ENCODE assay signal across 19 cellular contexts in genomic region chr2:239156516-239157265, GRCh38.
DNase-seq lines count a peak whose midpoint lies in the region; ATAC-seq and TF ChIP-seq lines count a peak whose summit lies in the region.
"Had no signal": no experiment of that assay in that cellular context is flagged by ENCODE, and none has a peak within 500 bp of the region (broad histone marks: within the 10 kb centered on the region; RNA-seq: fewer than 3 reads in every experiment).

No MANE protein-coding gene starts in this region.

- no peak for TF ChIP-seq CTCF in SK-N-SH (IDR thresholded peaks at IDR 0.05)
- no peak for TF ChIP-seq CTCF in VCaP (conservative IDR thresholded peaks at IDR 0.05)
- no peak for TF ChIP-seq CTCF in right lobe of liver (IDR thresholded peaks at IDR 0.05)
- no peak for TF ChIP-seq CTCF in spleen (IDR thresholded peaks at IDR 0.05 in 8 of 11, conservative IDR thresholded peaks at IDR 0.05 in 3 of 11)
- TF ChIP-seq CTCF in esophagus muscularis mucosa (IDR thresholded peaks at IDR 0.05): no peak

- H3K4me1 ChIP-seq in SK-N-SH (ENCODE audit: control insufficient read depth in 1 of 2, insufficient read depth in 2 of 2, low read depth in 1 of 2, low read length in 1 of 2) (peaks cover 0 to 13% of the 10 kb centered on the region in 2 experiments; a peak in 1 of 4 replicates), right lobe of liver (no peaks in the 10 kb centered on the region), spleen (peaks cover 0 to 45% (median 19%) of the 10 kb centered on the region in 6 donors), esophagus muscularis mucosa (peaks cover 11 to 33% (median 29%) of the 10 kb centered on the region in 4 donors)
- H3K4me1 ChIP-seq: BE2C had no signal

- TF ChIP-seq POLR2A in right lobe of liver (IDR thresholded peaks at IDR 0.05) (no peak), spleen (IDR thresholded peaks at IDR 0.05) (no peak), esophagus muscularis mucosa (IDR thresholded peaks at IDR 0.05; ENCODE audit: low read depth) (no peak)

- no peaks in the 10 kb centered on the region for H4K20me1 ChIP-seq in SK-N-SH (ENCODE audit: insufficient read depth)

- no peak for TF ChIP-seq RAD21 in SK-N-SH (IDR thresholded peaks at IDR 0.05; ENCODE audit: low read length)

- H3F3A ChIP-seq in SK-N-SH (replicated peaks; ENCODE audit: insufficient read depth): no peaks in the 10 kb centered on the region

- ATAC-seq in SK-N-SH treated with all-trans-retinoic acid at 6 μM for 48 hours (no peak), right lobe of liver (no peak)
- ATAC-seq: activated CD4-positive, CD25-positive, alpha-beta regulatory T cell treated with anti-CD3 and anti-CD28 coated beads, Interleukin-2, amount 50 U/mL, for 24 hours; naive thymus-derived CD4-positive, alpha-beta T cell had no signal

- POLR2A ChIA-PET in SK-N-SH (lab: Yijun Ruan, JAX): no interaction called here

- 85% methylated on average over 18 of the region's 22 CpGs for WGBS in SK-N-SH (ENCODE audit: low lambda C conversion rate)
- WGBS in right lobe of liver (ENCODE audit: insufficient coverage, low coverage, low lambda C conversion rate, missing lambda C conversion rate): 87% methylated on average over 20 of the region's 22 CpGs
- WGBS in spleen, 5 donors: 74 to 80% (median 78%) methylated on average over 22 of the region's 22 CpGs
- 79% methylated on average over 22 of the region's 22 CpGs for WGBS in esophagus muscularis mucosa

- DNase-seq in SK-N-SH: peak; percentile 43
- DNase-seq in right lobe of liver: peak; percentile 7 to 41 (median 29)
- DNase-seq in spleen: peak; percentile 73
- DNase-seq in esophagus muscularis mucosa (ENCODE audit: extremely low spot score): no peak
- DNase-seq in dedifferentiated amniotic fluid mesenchymal stem cell (ENCODE audit: extremely low spot score): no peak
- DNase-seq in ACHN: no peak
- DNase-seq: activated CD8-positive, alpha-beta memory T cell treated with anti-CD3 and anti-CD28 coated beads for 24 hours; BE2C; mesenchymal stem cell; NCI-H1092; NCI-H2029 treated with DMSO at 0.1 percent for 48 hours; small intestine; stimulated activated CD4-positive, alpha-beta T cell treated with anti-CD3 and anti-CD28 coated beads, Interleukin-2, amount 100 ng/mL, for 48 hours had no signal

- no peak overlapping the region for H3K4me2 ChIP-seq in SK-N-SH
- H3K4me2 ChIP-seq: hepatocyte had no signal

- H3K27me3 ChIP-seq in SK-N-SH (ENCODE audit: insufficient read depth) (no peaks in the 10 kb centered on the region), right lobe of liver (no peaks in the 10 kb centered on the region), spleen (replicated peaks in 1 of 7) (no peaks in the 10 kb centered on the region), esophagus muscularis mucosa (no peaks in the 10 kb centered on the region)
- H3K27me3 ChIP-seq: BE2C, hepatocyte had no signal

- H3K9me3 ChIP-seq in SK-N-SH (no peaks in the 10 kb centered on the region), right lobe of liver (no peaks in the 10 kb centered on the region), spleen (no peaks in the 10 kb centered on the region), esophagus muscularis mucosa (no peaks in the 10 kb centered on the region)
- H3K9me3 ChIP-seq: BE2C had no signal

- no peak overlapping the region; a peak in 1 of 4 replicates for H3K27ac ChIP-seq in SK-N-SH (ENCODE audit: low read depth in 2 of 2, low read length in 1 of 2)
- H3K27ac ChIP-seq in VCaP: peak overlapping the region; percentile 65
- no peak overlapping the region for H3K27ac ChIP-seq in right lobe of liver
- H3K27ac ChIP-seq in spleen: peak overlapping the region; percentile 27 to 81 (median 67)
- H3K27ac ChIP-seq in esophagus muscularis mucosa (replicated peaks in 1 of 4): peak overlapping the region in 1 of 4 donors; percentile 17
- H3K27ac ChIP-seq: hepatocyte, RWPE1 had no signal

- CTCF ChIA-PET in SK-N-SH (lab: Yijun Ruan, JAX): interaction anchor here (1.4 kb wide), 1 partner anchor 835 kb away, joined by 4 read pairs; no protein-coding TSS in a partner anchor

- H2AFZ ChIP-seq in SK-N-SH (ENCODE audit: low read depth): no peak overlapping the region
- H2AFZ ChIP-seq: hepatocyte had no signal

- peaks cover 0 to under 1% of the 10 kb centered on the region in 2 experiments for H3K36me3 ChIP-seq in SK-N-SH (replicated peaks in 1 of 2; ENCODE audit: control insufficient read depth in 1 of 2, insufficient read depth in 2 of 2, low read length in 1 of 2)
- H3K36me3 ChIP-seq in right lobe of liver: peaks cover 0 to 13% (median 3%) of the 10 kb centered on the region in 4 donors
- H3K36me3 ChIP-seq in spleen: peaks cover 4 to 95% (median 49%) of the 10 kb centered on the region in 6 donors
- peaks cover 35 to 62% (median 60%) of the 10 kb centered on the region in 4 donors for H3K36me3 ChIP-seq in esophagus muscularis mucosa

- no peaks in the 10 kb centered on the region for H3K9me2 ChIP-seq in SK-N-SH

- intact Hi-C loops in right lobe of liver (cut with DNase I) (no loop called here), spleen (cut with DNase I; ENCODE audit: low total_unique reads) (no loop called here), esophagus muscularis mucosa (cut with DNase I) (loop anchor here (5.0 kb wide), 1 partner anchor 36 kb away; no protein-coding TSS in a partner anchor)

- in situ Hi-C loops in ACHN (cut with HindIII; ENCODE audit: low pct_ligation_motif_present, low pct_unique_long_range_greater_than_20kb, low sequenced_read_pairs): no loop called here

- H3K4me3 ChIP-seq in SK-N-SH (ENCODE audit: low read depth in 2 of 2, low read length in 1 of 2) (no peak overlapping the region), right lobe of liver (no peak overlapping the region), spleen (no peak overlapping the region), esophagus muscularis mucosa (no peak overlapping the region)
- H3K4me3 ChIP-seq: hepatocyte had no signal

- TF ChIP-seq EP300 in SK-N-SH (IDR thresholded peaks at IDR 0.05; ENCODE audit: borderline replicate concordance in 1 of 2, low read depth in 1 of 2, low read length in 1 of 2) (no peak), esophagus muscularis mucosa (IDR thresholded peaks at IDR 0.05) (no peak)

- H3K9ac ChIP-seq in SK-N-SH: no peak overlapping the region

- H3K79me2 ChIP-seq in SK-N-SH (ENCODE audit: insufficient read depth): no peaks in the 10 kb centered on the region
- H3K79me2 ChIP-seq: hepatocyte had no signal

TF ChIP-seq in SK-N-SH, 30 proteins besides CTCF, POLR2A, EP300 and RAD21:
- no peak for TF ChIP-seq REST (IDR thresholded peaks at IDR 0.05; ENCODE audit: low read depth, low read length)
- no peak for TF ChIP-seq RXRA (IDR thresholded peaks at IDR 0.05; ENCODE audit: borderline replicate concordance, low read depth)
TF ChIP-seq in SK-N-SH: peak in this region for 0.

TF ChIP-seq in SK-N-SH treated with all-trans-retinoic acid at 6 μM for 48 hours, 23 proteins besides CTCF, POLR2A, EP300 and RAD21 (continues in another document):
- TF ChIP-seq ARNTL (CRISPR knock-in tag; IDR thresholded peaks at IDR 0.05; ENCODE audit: borderline replicate concordance, low read depth): no peak
- TF ChIP-seq ESRRG (CRISPR knock-in tag; IDR thresholded peaks at IDR 0.05): no peak
- no peak for TF ChIP-seq BACH2 (CRISPR knock-in tag; IDR thresholded peaks at IDR 0.05; ENCODE audit: borderline replicate concordance)
- TF ChIP-seq TOX (CRISPR knock-in tag; IDR thresholded peaks at IDR 0.05; ENCODE audit: borderline replicate concordance): no peak
- no peak for TF ChIP-seq RARB (CRISPR knock-in tag; IDR thresholded peaks at IDR 0.05)
- no peak for TF ChIP-seq SNAI2 (CRISPR knock-in tag; IDR thresholded peaks at IDR 0.05)
- no peak for TF ChIP-seq ISL1 (CRISPR knock-in tag; IDR thresholded peaks at IDR 0.05)
- no peak for TF ChIP-seq ZNF70 (CRISPR knock-in tag; IDR thresholded peaks at IDR 0.05)
- no peak for TF ChIP-seq OSR1 (CRISPR knock-in tag; IDR thresholded peaks at IDR 0.05)
- TF ChIP-seq ZNF565 (CRISPR knock-in tag; conservative IDR thresholded peaks at IDR 0.05; ENCODE audit: low read depth): no peak
- TF ChIP-seq CREB5 (CRISPR knock-in tag; IDR thresholded peaks at IDR 0.05; ENCODE audit: low read depth): no peak
- no peak for TF ChIP-seq CSDC2 (CRISPR knock-in tag; IDR thresholded peaks at IDR 0.05)
- TF ChIP-seq CSRNP3 (CRISPR knock-in tag; IDR thresholded peaks at IDR 0.05): no peak
- TF ChIP-seq PPARA (CRISPR knock-in tag; IDR thresholded peaks at IDR 0.05; ENCODE audit: borderline replicate concordance): no peak
- no peak for TF ChIP-seq GLIS3 (CRISPR knock-in tag; IDR thresholded peaks at IDR 0.05)
- TF ChIP-seq ZFP3 (CRISPR knock-in tag; IDR thresholded peaks at IDR 0.05): no peak
- TF ChIP-seq ZC3H10 (CRISPR knock-in tag; IDR thresholded peaks at IDR 0.05): no peak

Comparison
In these comparisons a context has a peak if more than half of its experiments do, and no peak if none do; other contexts are left out.
1. DNase-seq: peak in SK-N-SH (single experiment), right lobe of liver (3 of 3) and spleen (single experiment); none in esophagus muscularis mucosa (single experiment), dedifferentiated amniotic fluid mesenchymal stem cell (single experiment) and ACHN (single experiment).
2. H3K27ac ChIP-seq: peak in VCaP (single experiment) and spleen (8 of 8); none in SK-N-SH (0 of 2) and right lobe of liver (0 of 3).